Comparison of ENCODE assay signal across 23 cellular contexts in genomic region chr1:107183011-107183410, GRCh38. TPM values are rescaled to one million over a fixed set of nuclear protein-coding genes. Genes with fewer than 3 reads are reported as not detected.
"Had no signal": no experiment of that assay in that cellular context is flagged by ENCODE, and none has a peak within 500 bp of the region (broad histone marks: within the 10 kb centered on the region; RNA-seq: fewer than 3 reads in every experiment).

No MANE protein-coding gene starts in this region.

- H3K27ac Mint-ChIP-seq: activated CD8-positive, alpha-beta T cell treated with anti-CD3 and anti-CD28 coated beads, Interleukin-2, amount 10 ng/mL, durations not matched to agents 7 days and 5 days; activated naive CD4-positive, alpha-beta T cell treated with anti-CD3 and anti-CD28 coated beads, Interleukin-2, amount 50 U/mL, for 72 hours; activated T-cell treated with anti-CD3 and anti-CD28 coated beads, Interleukin-2, amount 50 U/mL, for 24 hours; activated T-helper 17 cell treated with anti-CD3 and anti-CD28 coated beads, Interleukin-2, amount 50 U/mL, for 72 hours; naive thymus-derived CD4-positive, alpha-beta T cell; neural progenitor cell had no signal

- H3K9me3 ChIP-seq: adrenal gland, ascending aorta, breast epithelium, colonic mucosa, esophagus squamous epithelium, left lung, sigmoid colon, upper lobe of left lung had no signal

- H3K4me2 ChIP-seq: neural progenitor cell had no signal

- H3K9me3 Mint-ChIP-seq: activated T-cell treated with anti-CD3 and anti-CD28 coated beads, Interleukin-2, amount 50 U/mL, for 24 hours; activated T-helper 17 cell treated with anti-CD3 and anti-CD28 coated beads, Interleukin-2, amount 50 U/mL, for 72 hours; neural progenitor cell had no signal

- H3K4me1 ChIP-seq: adrenal gland, ascending aorta, breast epithelium, colonic mucosa, esophagus squamous epithelium, left lung, upper lobe of left lung had no signal

- H3K36me3 Mint-ChIP-seq: activated naive CD4-positive, alpha-beta T cell treated with anti-CD3 and anti-CD28 coated beads, Interleukin-2, amount 50 U/mL, for 72 hours; naive thymus-derived CD4-positive, alpha-beta T cell; neural progenitor cell had no signal

- H3K9ac ChIP-seq: neural progenitor cell had no signal

- H2AFZ ChIP-seq: neural progenitor cell had no signal

- FAIRE-seq: kidney had no signal

- H3K27me3 ChIP-seq: adrenal gland, ascending aorta, breast epithelium, colonic mucosa, esophagus squamous epithelium, neural progenitor cell, sigmoid colon, upper lobe of left lung had no signal

- H3K36me3 ChIP-seq: adrenal gland, ascending aorta, breast epithelium, colonic mucosa, esophagus squamous epithelium, left lung, neural progenitor cell, sigmoid colon, upper lobe of left lung had no signal

- ATAC-seq: activated CD8-positive, alpha-beta T cell treated with anti-CD3 and anti-CD28 coated beads, Interleukin-2, amount 10 ng/mL, durations not matched to agents 7 days and 5 days; activated naive CD4-positive, alpha-beta T cell treated with anti-CD3 and anti-CD28 coated beads, Interleukin-2, amount 50 U/mL, for 72 hours; activated T-helper 17 cell treated with anti-CD3 and anti-CD28 coated beads, Interleukin-2, amount 50 U/mL, for 72 hours; left lung; naive thymus-derived CD4-positive, alpha-beta T cell; stimulated activated naive CD8-positive, alpha-beta T cell treated with anti-CD3 and anti-CD28 coated beads, Interleukin-15, Interleukin-2, amounts not matched to agents 100 U/mL and 50 U/mL, for 24 hours had no signal

- H3K4me3 ChIP-seq: adrenal gland, ascending aorta, breast epithelium, colonic mucosa, esophagus squamous epithelium, left lung, lung, neural progenitor cell, sigmoid colon, upper lobe of left lung had no signal

- H3K27ac ChIP-seq: adrenal gland, ascending aorta, breast epithelium, colonic mucosa, esophagus squamous epithelium, left lung, neural progenitor cell, sigmoid colon, upper lobe of left lung, VCaP had no signal

- H3K4me1 Mint-ChIP-seq: activated T-helper 17 cell treated with anti-CD3 and anti-CD28 coated beads, Interleukin-2, amount 50 U/mL, for 72 hours; naive thymus-derived CD4-positive, alpha-beta T cell had no signal

- H3K4me3 Mint-ChIP-seq: activated CD8-positive, alpha-beta T cell treated with anti-CD3 and anti-CD28 coated beads, Interleukin-2, amount 10 ng/mL, durations not matched to agents 7 days and 5 days; activated T-cell treated with anti-CD3 and anti-CD28 coated beads, Interleukin-2, amount 50 U/mL, for 24 hours; activated T-helper 17 cell treated with anti-CD3 and anti-CD28 coated beads, Interleukin-2, amount 50 U/mL, for 72 hours; naive thymus-derived CD4-positive, alpha-beta T cell; neural progenitor cell had no signal

- DNase-seq: activated CD4-positive, alpha-beta T cell treated with anti-CD3 and anti-CD28 coated beads for 1 hour; activated CD4-positive, alpha-beta T cell treated with anti-CD3 and anti-CD28 coated beads, Interleukin-2, amount 50 U/mL, for 1 hour; activated CD8-positive, alpha-beta T cell treated with anti-CD3 and anti-CD28 coated beads, Interleukin-2, amount 10 ng/mL, durations not matched to agents 7 days and 5 days; activated T-cell treated with anti-CD3 and anti-CD28 coated beads, Interleukin-2, amount 50 U/mL, for 24 hours; adrenal gland; colonic mucosa; esophagus squamous epithelium; kidney; left lung; naive thymus-derived CD4-positive, alpha-beta T cell; retina; sigmoid colon; stimulated activated CD4-positive, alpha-beta T cell treated with anti-CD3 and anti-CD28 coated beads, Interleukin-4, amount 100 ng/mL, for 4 hours; stimulated activated naive CD8-positive, alpha-beta T cell treated with anti-CD3 and anti-CD28 coated beads, Interleukin-15, Interleukin-2, amounts not matched to agents 100 U/mL and 50 U/mL, for 24 hours; upper lobe of left lung had no signal

RNA-seq across cellular contexts. Expression of gene NTNG1, which starts 42.2 kb away (rescaled TPM):
- total RNA-seq: activated CD8-positive, alpha-beta T cell treated with anti-CD3 and anti-CD28 coated beads, Interleukin-2, amount 10 ng/mL, durations not matched to agents 7 days and 5 days; activated T-helper 17 cell treated with anti-CD3 and anti-CD28 coated beads, Interleukin-2, amount 50 U/mL, for 72 hours; ascending aorta; naive thymus-derived CD4-positive, alpha-beta T cell; T-helper 2 cell treated with Interferon-gamma antibody and Interleukin-4, amounts not matched to agents 100 ng/mL and 5 ng/mL, for 36 hours had no signal
- polyA plus RNA-seq: naive thymus-derived CD4-positive, alpha-beta T cell had no signal
